In the genomic region with DNA sequence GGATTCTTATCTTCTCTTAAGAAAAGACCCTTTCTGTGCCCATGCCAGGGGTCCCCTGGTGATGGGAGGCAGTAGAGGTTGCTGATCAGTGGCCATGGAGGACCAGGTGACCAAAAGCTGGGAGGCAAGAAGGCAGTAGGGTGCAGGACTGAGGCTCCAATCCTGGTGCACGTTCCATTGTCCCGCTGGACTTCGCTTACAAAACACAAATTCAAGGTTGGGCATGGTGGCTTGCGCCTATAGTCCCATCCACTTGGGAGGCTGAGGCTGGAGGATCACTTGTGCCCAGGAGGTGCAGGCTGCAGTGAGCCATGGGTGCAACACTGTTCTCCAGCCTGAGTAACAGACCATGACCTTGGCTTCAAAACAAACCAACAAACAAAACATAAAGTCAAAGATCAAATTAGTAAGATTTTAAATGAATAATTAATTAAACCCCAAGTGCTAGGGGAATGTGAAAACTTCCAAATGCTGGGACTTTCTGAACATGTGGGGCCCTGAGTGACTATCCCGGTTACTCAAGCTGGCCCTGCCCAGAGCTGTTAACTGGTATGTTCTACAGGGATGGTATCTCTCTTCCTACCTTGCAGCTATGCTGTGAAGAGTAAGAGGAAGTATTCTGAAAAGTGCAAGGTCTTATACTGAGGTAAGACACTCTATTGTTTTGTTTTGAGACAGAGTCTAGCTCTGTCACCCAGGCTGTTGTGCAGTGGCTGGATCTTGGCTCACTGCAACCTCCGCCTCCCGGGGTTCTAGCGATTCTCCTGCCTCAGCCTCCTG, we compare ENCODE assay signal across 1 cellular context.
TF ChIP-seq lines count a peak whose summit lies in the region.

No MANE protein-coding gene starts in this region.

TF ChIP-seq in IMR-90, 13 proteins besides CTCF, POLR2A, EP300 and RAD21 (continued from another document):
- TF ChIP-seq, protein P1, sequence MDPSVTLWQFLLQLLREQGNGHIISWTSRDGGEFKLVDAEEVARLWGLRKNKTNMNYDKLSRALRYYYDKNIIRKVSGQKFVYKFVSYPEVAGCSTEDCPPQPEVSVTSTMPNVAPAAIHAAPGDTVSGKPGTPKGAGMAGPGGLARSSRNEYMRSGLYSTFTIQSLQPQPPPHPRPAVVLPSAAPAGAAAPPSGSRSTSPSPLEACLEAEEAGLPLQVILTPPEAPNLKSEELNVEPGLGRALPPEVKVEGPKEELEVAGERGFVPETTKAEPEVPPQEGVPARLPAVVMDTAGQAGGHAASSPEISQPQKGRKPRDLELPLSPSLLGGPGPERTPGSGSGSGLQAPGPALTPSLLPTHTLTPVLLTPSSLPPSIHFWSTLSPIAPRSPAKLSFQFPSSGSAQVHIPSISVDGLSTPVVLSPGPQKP (IDR thresholded peaks at IDR 0.05; ENCODE audit: borderline replicate concordance, low read depth, low read length): no peak
- TF ChIP-seq MAFK (IDR thresholded peaks at IDR 0.05; ENCODE audit: low read depth, low read length): no peak
- no peak for TF ChIP-seq BHLHE40 (IDR thresholded peaks at IDR 0.05; ENCODE audit: low read depth, low read length)
- TF ChIP-seq RFX5 (IDR thresholded peaks at IDR 0.05; ENCODE audit: low read depth, low read length): no peak
